In the genomic region with DNA sequence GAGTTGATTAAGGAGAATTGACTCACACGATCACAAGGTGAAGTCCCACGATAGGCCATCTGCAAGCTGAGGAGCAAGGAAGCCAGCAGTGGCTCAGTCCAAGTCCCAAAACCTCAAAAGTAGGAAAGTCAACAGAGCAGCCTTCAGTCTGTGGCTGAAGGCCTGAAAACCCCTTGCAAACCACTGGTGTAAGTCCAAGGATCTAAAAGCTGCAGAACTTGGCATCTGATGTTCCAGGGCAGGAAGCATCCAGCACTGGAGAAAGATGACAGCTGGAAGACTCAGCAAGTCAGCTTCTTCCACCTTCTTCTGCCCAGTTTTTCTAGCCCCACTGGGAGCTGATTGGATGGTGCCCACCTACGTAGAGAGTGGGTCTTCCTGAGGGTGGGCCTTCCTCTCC, we compare ENCODE assay signal across 1 cellular context. TPM values are rescaled to one million over a fixed set of nuclear protein-coding genes. Genes with fewer than 3 reads are reported as not detected.
"Had no signal": no experiment of that assay in that cellular context is flagged by ENCODE, and none has a peak within 500 bp of the region (broad histone marks: within the 10 kb centered on the region; RNA-seq: fewer than 3 reads in every experiment).

No MANE protein-coding gene starts in this region.

RNA-seq across cellular contexts. Expression of a gene that starts 33.4 kb away (rescaled TPM):
- total RNA-seq: G401 had no signal
